Comparison of ENCODE assay signal across 8 cellular contexts in genomic region chr20:49713779-49714712, GRCh38. TPM values are rescaled to one million over a fixed set of nuclear protein-coding genes. Genes with fewer than 3 reads are reported as not detected.
DNase-seq lines count a peak whose midpoint lies in the region; ATAC-seq and TF ChIP-seq lines count a peak whose summit lies in the region.

A gene with protein sequence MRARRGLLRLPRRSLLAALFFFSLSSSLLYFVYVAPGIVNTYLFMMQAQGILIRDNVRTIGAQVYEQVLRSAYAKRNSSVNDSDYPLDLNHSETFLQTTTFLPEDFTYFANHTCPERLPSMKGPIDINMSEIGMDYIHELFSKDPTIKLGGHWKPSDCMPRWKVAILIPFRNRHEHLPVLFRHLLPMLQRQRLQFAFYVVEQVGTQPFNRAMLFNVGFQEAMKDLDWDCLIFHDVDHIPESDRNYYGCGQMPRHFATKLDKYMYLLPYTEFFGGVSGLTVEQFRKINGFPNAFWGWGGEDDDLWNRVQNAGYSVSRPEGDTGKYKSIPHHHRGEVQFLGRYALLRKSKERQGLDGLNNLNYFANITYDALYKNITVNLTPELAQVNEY (minus strand): TSS chr20:49713878. CDS start chr20:49713690, 188 bp downstream.

- peak within 1 kb of the TSS; percentile 92 to 97 for H3K4me3 ChIP-seq in left lung

- no peaks in the 10 kb centered on the region for H3K36me3 ChIP-seq in left lung

- peaks cover 20 to 57% of the 10 kb centered on the region in 2 donors for H3K4me1 ChIP-seq in left lung

- no peak for TF ChIP-seq CTCF in left lung (IDR thresholded peaks at IDR 0.05)

- DNase-seq in AG08395 (ENCODE audit: low spot score) (peak; percentile 83), NCI-H69 (lab: John Stamatoyannopoulos, UW) (peak; percentile 82), dermis microvascular lymphatic vessel endothelial cell (ENCODE audit: low read depth in 2 of 2) (peak in 1 of 2 donors; percentile 77), left lung (peak; percentile 76 to 94)
- peak; percentile 26 to 47 for DNase-seq in activated CD4-positive, alpha-beta T cell treated with anti-CD3 and anti-CD28 coated beads, Interleukin-2, amount 50 U/mL, for 24 hours (ENCODE audit: low read depth in 1 of 2, low spot score in 1 of 2)
- DNase-seq in stimulated activated CD4-positive, alpha-beta T cell treated with anti-CD3 and anti-CD28 coated beads, Interleukin-2, amount 100 ng/mL, for 4 hours (ENCODE audit: low read depth): peak; percentile 42

- intact Hi-C loops in left lung (cut with DNase I): no loop called here

- no peaks in the 10 kb centered on the region for H3K9me3 ChIP-seq in left lung

- ATAC-seq in GM18873 (IDR thresholded peaks at IDR 0.05; ENCODE audit: low FRiP score, unreplicated experiment) (peak; percentile 46), HG03159 (IDR thresholded peaks at IDR 0.05; ENCODE audit: unreplicated experiment) (peak; percentile 66), left lung (peak; percentile 83)

- H3K27me3 ChIP-seq in left lung: no peaks in the 10 kb centered on the region

- peak within 1 kb of the TSS; percentile 89 to 98 for H3K27ac ChIP-seq in left lung

RNA-seq across cellular contexts. Expression of the gene that starts here (rescaled TPM):
- total RNA-seq in dermis microvascular lymphatic vessel endothelial cell (33.1 and 56.3 TPM in 2 replicates), left lung (10 to 100 TPM; 38.4 to 51.0 TPM)
